In the genomic region with DNA sequence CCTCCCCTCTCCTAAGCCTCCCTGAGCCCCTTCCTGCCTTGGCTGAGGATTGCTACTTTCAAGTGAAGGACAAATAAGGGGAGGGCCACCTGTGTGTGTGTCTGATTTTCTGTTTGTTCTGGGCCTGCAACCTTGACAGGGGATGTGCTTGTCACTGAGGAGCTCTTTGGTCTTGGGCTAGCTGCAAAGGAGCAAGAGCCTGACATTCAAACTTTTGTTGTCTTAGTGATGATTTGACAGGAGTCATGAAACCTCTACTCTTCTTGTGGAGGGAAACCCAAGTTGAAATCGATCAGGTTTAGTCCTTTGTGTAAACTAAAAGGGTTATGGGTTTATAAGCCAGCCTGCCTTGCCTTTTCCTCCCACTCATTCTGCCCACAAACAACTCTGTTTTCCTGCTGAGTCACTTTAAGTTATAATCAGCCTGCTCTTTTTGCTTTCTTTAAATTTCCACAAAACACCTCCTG, we compare ENCODE assay signal across 1 cellular context.
A peak's percentile ranks its signal among the peaks of the same experiment; 100 is the strongest.
TF ChIP-seq lines count a peak whose summit lies in the region.

No MANE protein-coding gene starts in this region.

TF ChIP-seq in HepG2, 621 proteins besides CTCF, POLR2A, EP300 and RAD21 (continued from another document and continues in another):
- TF ChIP-seq, protein P1, sequence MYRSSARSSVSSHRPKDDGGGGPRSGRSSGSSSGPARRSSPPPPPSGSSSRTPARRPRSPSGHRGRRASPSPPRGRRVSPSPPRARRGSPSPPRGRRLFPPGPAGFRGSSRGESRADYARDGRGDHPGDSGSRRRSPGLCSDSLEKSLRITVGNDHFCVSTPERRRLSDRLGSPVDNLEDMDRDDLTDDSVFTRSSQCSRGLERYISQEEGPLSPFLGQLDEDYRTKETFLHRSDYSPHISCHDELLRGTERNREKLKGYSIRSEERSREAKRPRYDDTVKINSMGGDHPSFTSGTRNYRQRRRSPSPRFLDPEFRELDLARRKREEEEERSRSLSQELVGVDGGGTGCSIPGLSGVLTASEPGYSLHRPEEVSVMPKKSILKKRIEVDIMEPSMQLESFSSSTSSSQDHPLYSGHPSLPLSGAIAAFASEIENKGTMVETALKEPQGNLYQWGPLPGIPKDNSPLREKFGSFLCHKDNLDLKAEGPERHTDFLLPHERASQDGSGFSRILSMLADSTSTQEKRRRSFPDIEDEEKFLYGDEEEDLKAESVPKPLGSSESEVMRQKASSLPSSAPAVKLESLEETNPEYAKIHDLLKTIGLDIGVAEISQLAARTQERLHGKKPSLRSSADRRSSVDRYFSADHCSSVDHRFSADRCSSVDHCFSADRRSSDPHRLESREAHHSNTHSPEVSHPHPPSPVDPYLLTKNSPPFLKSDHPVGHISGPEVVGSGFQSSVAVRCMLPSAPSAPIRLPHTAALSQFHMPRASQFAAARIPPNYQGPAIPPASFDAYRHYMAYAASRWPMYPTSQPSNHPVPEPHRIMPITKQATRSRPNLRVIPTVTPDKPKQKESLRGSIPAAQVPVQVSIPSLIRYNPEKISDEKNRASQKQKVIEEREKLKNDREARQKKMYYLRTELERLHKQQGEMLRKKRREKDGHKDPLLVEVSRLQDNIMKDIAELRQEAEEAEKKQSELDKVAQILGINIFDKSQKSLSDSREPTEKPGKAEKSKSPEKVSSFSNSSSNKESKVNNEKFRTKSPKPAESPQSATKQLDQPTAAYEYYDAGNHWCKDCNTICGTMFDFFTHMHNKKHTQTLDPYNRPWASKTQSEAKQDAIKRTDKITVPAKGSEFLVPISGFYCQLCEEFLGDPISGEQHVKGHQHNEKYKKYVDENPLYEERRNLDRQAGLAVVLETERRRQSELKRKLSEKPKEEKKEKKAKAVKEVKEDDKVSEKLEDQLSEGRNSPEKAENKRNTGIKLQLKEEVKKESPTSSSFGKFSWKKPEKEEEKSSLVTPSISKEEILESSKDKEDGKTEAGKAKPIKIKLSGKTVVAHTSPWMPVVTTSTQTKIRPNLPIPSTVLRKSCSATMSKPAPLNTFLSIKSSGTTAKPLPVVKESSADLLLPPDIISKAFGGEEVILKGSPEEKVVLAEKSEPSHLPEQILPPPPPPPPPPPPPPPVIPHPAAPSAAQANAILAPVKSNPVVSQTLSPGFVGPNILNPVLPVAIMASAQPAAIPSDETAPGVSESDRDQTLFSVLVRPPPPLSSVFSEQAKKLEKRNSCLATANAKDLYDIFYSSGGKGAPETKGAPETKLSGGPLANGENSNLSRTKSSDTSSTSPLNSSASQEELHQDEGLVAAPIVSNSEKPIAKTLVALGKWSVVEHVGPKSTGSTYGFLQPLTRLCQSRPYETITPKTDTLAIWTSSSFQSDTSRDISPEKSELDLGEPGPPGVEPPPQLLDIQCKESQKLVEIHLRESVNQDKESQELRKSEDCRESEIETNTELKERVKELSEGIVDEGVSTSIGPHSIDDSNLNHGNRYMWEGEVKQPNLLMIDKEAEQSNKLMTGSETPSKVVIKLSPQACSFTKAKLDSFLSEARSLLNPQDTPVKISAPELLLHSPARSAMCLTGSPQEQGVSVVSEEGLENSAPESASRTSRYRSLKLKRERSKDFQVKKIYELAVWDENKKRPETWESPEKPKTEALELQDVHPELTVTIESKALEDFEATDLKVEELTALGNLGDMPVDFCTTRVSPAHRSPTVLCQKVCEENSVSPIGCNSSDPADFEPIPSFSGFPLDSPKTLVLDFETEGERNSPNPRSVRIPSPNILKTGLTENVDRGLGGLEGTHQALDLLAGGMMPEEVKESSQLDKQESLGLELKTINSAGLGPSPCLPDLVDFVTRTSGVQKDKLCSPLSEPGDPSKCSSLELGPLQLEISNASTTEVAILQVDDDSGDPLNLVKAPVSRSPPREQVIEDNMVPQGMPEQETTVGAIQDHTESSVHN (CRISPR knock-in tag; IDR thresholded peaks at IDR 0.05) = no peak
- peak; percentile 61; the same call in 1 of the 2 replicates for TF ChIP-seq ZNF605 (CRISPR knock-in tag; IDR thresholded peaks at IDR 0.05)
- no peak for TF ChIP-seq TCF7 (IDR thresholded peaks at IDR 0.05; ENCODE audit: low read depth)
- TF ChIP-seq RXRA (CRISPR knock-in tag; IDR thresholded peaks at IDR 0.05) = peak; percentile 20; the same call in 1 of the 2 replicates
- TF ChIP-seq NFAT5 (CRISPR knock-in tag; IDR thresholded peaks at IDR 0.05) = no peak
- TF ChIP-seq ZBTB21 (CRISPR knock-in tag; IDR thresholded peaks at IDR 0.05) = no peak
- no peak for TF ChIP-seq RFXAP (CRISPR knock-in tag; IDR thresholded peaks at IDR 0.05; ENCODE audit: borderline replicate concordance)
- no peak for TF ChIP-seq ARNTL (CRISPR knock-in tag; IDR thresholded peaks at IDR 0.05)
- TF ChIP-seq ZNF782 (CRISPR knock-in tag; IDR thresholded peaks at IDR 0.05; ENCODE audit: borderline replicate concordance) = no peak
- no peak for TF ChIP-seq ZNF563 (CRISPR knock-in tag; IDR thresholded peaks at IDR 0.05)
- TF ChIP-seq TCF12 (IDR thresholded peaks at IDR 0.05) = no peak
- TF ChIP-seq TCF12 (CRISPR knock-in tag; IDR thresholded peaks at IDR 0.05) = no peak
- TF ChIP-seq HNF1A (IDR thresholded peaks at IDR 0.05; ENCODE audit: low read depth) = no peak
- TF ChIP-seq HNF1A (CRISPR knock-in tag; IDR thresholded peaks at IDR 0.05; ENCODE audit: borderline replicate concordance) = no peak
- no peak for TF ChIP-seq ZFP36L1 (CRISPR knock-in tag; IDR thresholded peaks at IDR 0.05)
- TF ChIP-seq CHCHD3 (CRISPR knock-in tag; IDR thresholded peaks at IDR 0.05) = no peak
- TF ChIP-seq BRCA1 (CRISPR knock-in tag; IDR thresholded peaks at IDR 0.05) = no peak
- TF ChIP-seq KLF6 (CRISPR knock-in tag; IDR thresholded peaks at IDR 0.05) = no peak
- TF ChIP-seq MED1 (CRISPR knock-in tag; IDR thresholded peaks at IDR 0.05) = no peak
- no peak for TF ChIP-seq ARNT (IDR thresholded peaks at IDR 0.05)
- no peak for TF ChIP-seq HOXA5 (CRISPR knock-in tag; IDR thresholded peaks at IDR 0.05)
- TF ChIP-seq RXRB (CRISPR knock-in tag; IDR thresholded peaks at IDR 0.05; ENCODE audit: borderline replicate concordance) = no peak
- TF ChIP-seq ZNF773 (CRISPR knock-in tag; IDR thresholded peaks at IDR 0.05; ENCODE audit: borderline replicate concordance) = no peak
- no peak for TF ChIP-seq ZNF878 (CRISPR knock-in tag; IDR thresholded peaks at IDR 0.05)
- no peak for TF ChIP-seq ZNF274 (CRISPR knock-in tag; IDR thresholded peaks at IDR 0.05)
- TF ChIP-seq, protein P2, sequence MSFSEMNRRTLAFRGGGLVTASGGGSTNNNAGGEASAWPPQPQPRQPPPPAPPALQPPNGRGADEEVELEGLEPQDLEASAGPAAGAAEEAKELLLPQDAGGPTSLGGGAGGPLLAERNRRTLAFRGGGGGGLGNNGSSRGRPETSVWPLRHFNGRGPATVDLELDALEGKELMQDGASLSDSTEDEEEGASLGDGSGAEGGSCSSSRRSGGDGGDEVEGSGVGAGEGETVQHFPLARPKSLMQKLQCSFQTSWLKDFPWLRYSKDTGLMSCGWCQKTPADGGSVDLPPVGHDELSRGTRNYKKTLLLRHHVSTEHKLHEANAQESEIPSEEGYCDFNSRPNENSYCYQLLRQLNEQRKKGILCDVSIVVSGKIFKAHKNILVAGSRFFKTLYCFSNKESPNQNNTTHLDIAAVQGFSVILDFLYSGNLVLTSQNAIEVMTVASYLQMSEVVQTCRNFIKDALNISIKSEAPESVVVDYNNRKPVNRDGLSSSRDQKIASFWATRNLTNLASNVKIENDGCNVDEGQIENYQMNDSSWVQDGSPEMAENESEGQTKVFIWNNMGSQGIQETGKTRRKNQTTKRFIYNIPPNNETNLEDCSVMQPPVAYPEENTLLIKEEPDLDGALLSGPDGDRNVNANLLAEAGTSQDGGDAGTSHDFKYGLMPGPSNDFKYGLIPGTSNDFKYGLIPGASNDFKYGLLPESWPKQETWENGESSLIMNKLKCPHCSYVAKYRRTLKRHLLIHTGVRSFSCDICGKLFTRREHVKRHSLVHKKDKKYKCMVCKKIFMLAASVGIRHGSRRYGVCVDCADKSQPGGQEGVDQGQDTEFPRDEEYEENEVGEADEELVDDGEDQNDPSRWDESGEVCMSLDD (CRISPR knock-in tag; IDR thresholded peaks at IDR 0.05; ENCODE audit: borderline replicate concordance) = no peak
- TF ChIP-seq ZNF276 (CRISPR knock-in tag; IDR thresholded peaks at IDR 0.05; ENCODE audit: low read depth) = no peak
- TF ChIP-seq U2AF1 (optimal IDR thresholded peaks at IDR 0.05; ENCODE audit: low read depth, low read length) = no peak
- TF ChIP-seq HNRNPLL (IDR thresholded peaks at IDR 0.05; ENCODE audit: low read depth, low read length, poor library complexity, severe bottlenecking) = no peak
- TF ChIP-seq ZNF790 (CRISPR knock-in tag; IDR thresholded peaks at IDR 0.05; ENCODE audit: borderline replicate concordance) = no peak
- peak; percentile 51 for TF ChIP-seq HNF4A (CRISPR knock-in tag; IDR thresholded peaks at IDR 0.05)
- TF ChIP-seq JUN (CRISPR knock-in tag; IDR thresholded peaks at IDR 0.05) = no peak
- no peak for TF ChIP-seq ZNF83 (CRISPR knock-in tag; IDR thresholded peaks at IDR 0.05; ENCODE audit: borderline replicate concordance)
- no peak for TF ChIP-seq TFDP1 (CRISPR knock-in tag; IDR thresholded peaks at IDR 0.05; ENCODE audit: borderline replicate concordance)
- no peak for TF ChIP-seq ISX (CRISPR knock-in tag; conservative IDR thresholded peaks at IDR 0.05)
- TF ChIP-seq FOXA1 (IDR thresholded peaks at IDR 0.05) = no peak
- no peak for TF ChIP-seq FOXA1 (CRISPR knock-in tag; IDR thresholded peaks at IDR 0.05)
